20 cellular contexts compared by ENCODE assay signal in the genomic region with DNA sequence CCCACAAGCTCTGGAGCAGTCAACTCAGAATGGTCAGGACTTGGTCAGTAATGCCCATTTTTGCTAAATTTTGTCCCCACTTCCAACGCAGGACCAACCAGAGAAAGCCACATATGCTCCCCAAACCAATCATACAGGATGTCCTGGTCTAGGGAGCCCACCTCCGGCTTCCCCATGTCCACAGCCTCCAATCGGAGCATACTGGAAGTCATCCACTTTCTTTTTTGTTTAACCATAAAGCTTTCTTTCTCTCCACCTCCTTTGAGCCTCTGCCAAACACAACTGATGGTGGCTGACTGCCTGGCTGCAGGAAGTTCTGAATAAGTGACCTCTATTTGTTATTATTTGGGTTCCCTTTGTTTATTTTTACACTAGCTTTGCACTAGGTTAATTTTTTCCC.
A peak's percentile ranks its signal among the peaks of the same experiment; 100 is the strongest.
DNase-seq lines count a peak whose midpoint lies in the region; ATAC-seq and TF ChIP-seq lines count a peak whose summit lies in the region.
"Had no signal": no experiment of that assay in that cellular context is flagged by ENCODE, and none has a peak within 500 bp of the region (broad histone marks: within the 10 kb centered on the region; RNA-seq: fewer than 3 reads in every experiment).

No MANE protein-coding gene starts in this region.

- no peaks in the 10 kb centered on the region for H4K20me1 ChIP-seq in osteoblast (ENCODE audit: insufficient read depth, low read length)

- H3K36me3 ChIP-seq in osteoblast (ENCODE audit: insufficient read depth, low read length): no peaks in the 10 kb centered on the region

- no peak for TF ChIP-seq CTCF in fibroblast of mammary gland (conservative IDR thresholded peaks at IDR 0.05; ENCODE audit: control insufficient read depth, insufficient read depth, low read depth, low read length)
- TF ChIP-seq CTCF in osteoblast (IDR thresholded peaks at IDR 0.05; ENCODE audit: extremely low read depth, low read depth, low read length): no peak

- no peaks in the 10 kb centered on the region for H3K4me1 ChIP-seq in osteoblast (ENCODE audit: insufficient read depth, low read length)
- H3K4me1 ChIP-seq: body of pancreas, testis had no signal

- H3K4me3 ChIP-seq in fibroblast of mammary gland (ENCODE audit: control insufficient read depth, low read depth, low read length): no peak overlapping the region
- peak overlapping the region; percentile 25 for H3K4me3 ChIP-seq in osteoblast (ENCODE audit: insufficient read depth, low read length)
- H3K4me3 ChIP-seq: body of pancreas, GM23248, testis had no signal

- peak overlapping the region; percentile 34 for H3K4me2 ChIP-seq in osteoblast (ENCODE audit: insufficient read depth, low read length)

- no peaks in the 10 kb centered on the region for H3K27me3 ChIP-seq in osteoblast (ENCODE audit: insufficient read depth, low read length)
- H3K27me3 ChIP-seq: body of pancreas, testis had no signal

- ATAC-seq in GM21619 (IDR thresholded peaks at IDR 0.05; ENCODE audit: unreplicated experiment) (no peak), HG02763 (IDR thresholded peaks at IDR 0.05; ENCODE audit: unreplicated experiment) (no peak)
- ATAC-seq: body of pancreas, PC-3, SK-N-SH treated with all-trans-retinoic acid at 6 μM for 48 hours had no signal

- no peaks in the 10 kb centered on the region for H3K79me2 ChIP-seq in osteoblast (ENCODE audit: insufficient read depth, low read length)

- no peak overlapping the region for H3K27ac ChIP-seq in osteoblast (ENCODE audit: low read depth, low read length)
- H3K27ac ChIP-seq: body of pancreas, GM23248, testis had no signal

- H3K9me3 ChIP-seq in osteoblast (ENCODE audit: low read depth, low read length): no peaks in the 10 kb centered on the region
- H3K9me3 ChIP-seq: body of pancreas, Caco-2, testis had no signal

- peak overlapping the region; percentile 61 for H2AFZ ChIP-seq in osteoblast (ENCODE audit: low read length)
- H2AFZ ChIP-seq: GM23248 had no signal

- peak; percentile 11 for DNase-seq in HT1080 (ENCODE audit: low read depth)
- DNase-seq in NCI-H2196 treated with DMSO at 0.1 percent for 48 hours (lab: John Stamatoyannopoulos, UW; ENCODE audit: unreplicated experiment): peak; percentile 11
- DNase-seq in fibroblast of mammary gland (ENCODE audit: low read depth): peak; percentile 7
- DNase-seq in osteoblast (ENCODE audit: insufficient read length, low spot score, missing footprints): peak; percentile 78
- DNase-seq in NCI-H1105 (lab: John Stamatoyannopoulos, UW): no peak
- DNase-seq: activated CD4-positive, alpha-beta T cell treated with anti-CD3 and anti-CD28 coated beads for 4 hours; activated naive CD4-positive, alpha-beta T cell; AML-193; Caco-2; GM23248; NCI-H1048; NCI-H748 treated with DMSO at 0.1 percent for 48 hours; PC-3; stimulated activated CD4-positive, alpha-beta T cell treated with anti-CD3 and anti-CD28 coated beads, Interleukin-4, amount 100 ng/mL, for 4 hours; stimulated activated CD8-positive, alpha-beta memory T cell treated with anti-CD3 and anti-CD28 coated beads, Interleukin-4, amount 100 ng/mL, for 48 hours; testis had no signal
